Comparison of ENCODE assay signal across 23 cellular contexts in genomic region chr2:239392072-239392357, GRCh38.
"Had no signal": no experiment of that assay in that cellular context is flagged by ENCODE, and none has a peak within 500 bp of the region (broad histone marks: within the 10 kb centered on the region; RNA-seq: fewer than 3 reads in every experiment).

No MANE protein-coding gene starts in this region.

- H3K27me3 ChIP-seq: brain microvascular endothelial cell, cardiac muscle cell had no signal

- H3K4me3 ChIP-seq: cardiac muscle cell, K562 had no signal

- ATAC-seq: activated naive CD4-positive, alpha-beta T cell treated with anti-CD3 and anti-CD28 coated beads, Interleukin-2, amount 50 U/mL, for 72 hours; K562; PC-3 had no signal

- H3K27ac ChIP-seq: brain microvascular endothelial cell, VCaP had no signal

- DNase-seq: activated CD4-positive, alpha-beta memory T cell treated with anti-CD3 and anti-CD28 coated beads for 36 hours; activated CD4-positive, alpha-beta T cell treated with anti-CD3 and anti-CD28 coated beads, Interleukin-2, amount 10 ng/mL, durations not matched to agents 7 days and 5 days; activated CD4-positive, CD25-positive, alpha-beta regulatory T cell; activated CD8-positive, alpha-beta memory T cell treated with anti-CD3 and anti-CD28 coated beads for 24 hours; activated naive CD4-positive, alpha-beta T cell treated with Interleukin-2 at 50 U/mL for 16 hours; brain microvascular endothelial cell; Kasumi-1; NCI-H1048; NCI-H146; NCI-H187 treated with DMSO at 0.1 percent for 48 hours; NCI-H345; NCI-H510A; NCI-H526 treated with DMSO at 0.1 percent for 48 hours; PC-3; SHP77 treated with DMSO at 0.1 percent for 48 hours; T-helper 2 cell; T1000 had no signal

- H3K36me3 ChIP-seq: brain microvascular endothelial cell, cardiac muscle cell had no signal

- FAIRE-seq: colon, K562, TTC549 had no signal
